Comparison of ENCODE assay signal across 1 cellular context in genomic region chr14:23137221-23138172, GRCh38.
TF ChIP-seq lines count a peak whose summit lies in the region.

No MANE protein-coding gene starts in this region.

TF ChIP-seq in HepG2, 621 proteins besides CTCF, POLR2A, EP300 and RAD21:
- TF ChIP-seq ZBTB7B (CRISPR knock-in tag; IDR thresholded peaks at IDR 0.05) (0 out of 2 replicates have a peak, but pooled peaks have one; percentile 40), SALL2 (CRISPR knock-in tag; IDR thresholded peaks at IDR 0.05) (no peak), MED1 (CRISPR knock-in tag; IDR thresholded peaks at IDR 0.05) (no peak), ZSCAN30 (CRISPR knock-in tag; IDR thresholded peaks at IDR 0.05) (peak; percentile 26; the same call in 1 of the 2 replicates), GTF2F1 (IDR thresholded peaks at IDR 0.05; ENCODE audit: low read length) (no peak), ZNF274 (CRISPR knock-in tag; IDR thresholded peaks at IDR 0.05) (0 out of 2 replicates have a peak, but pooled peaks have one; percentile 19), ZBTB26 (CRISPR knock-in tag; IDR thresholded peaks at IDR 0.05; ENCODE audit: borderline replicate concordance) (0 out of 2 replicates have a peak, but pooled peaks have one; percentile 15), BHLHE40 (IDR thresholded peaks at IDR 0.05; ENCODE audit: low read length) (0 out of 2 replicates have a peak, but pooled peaks have one; percentile 8), ZNF234 (CRISPR knock-in tag; conservative IDR thresholded peaks at IDR 0.05) (no peak), ZNF512B (CRISPR knock-in tag; IDR thresholded peaks at IDR 0.05; ENCODE audit: borderline replicate concordance) (no peak), MXI1 (IDR thresholded peaks at IDR 0.05; ENCODE audit: borderline replicate concordance, low read depth, low read length) (0 out of 3 replicates have a peak, but pooled peaks have one; percentile 8), ARNTL (CRISPR knock-in tag; IDR thresholded peaks at IDR 0.05) (no peak), ARHGAP35 (CRISPR knock-in tag; IDR thresholded peaks at IDR 0.05; ENCODE audit: borderline replicate concordance) (no peak), CAMTA2 (CRISPR knock-in tag; IDR thresholded peaks at IDR 0.05; ENCODE audit: borderline replicate concordance) (no peak; the same call in 1 of the 2 replicates), RBM39 (IDR thresholded peaks at IDR 0.05; ENCODE audit: low read depth, low read length, poor library complexity, severe bottlenecking) (peak; percentile 24), ZBTB34 (CRISPR knock-in tag; IDR thresholded peaks at IDR 0.05) (0 out of 2 replicates have a peak, but pooled peaks have one; percentile 36), FOXP1 (IDR thresholded peaks at IDR 0.05) (no peak), FOXP1 (CRISPR knock-in tag; IDR thresholded peaks at IDR 0.05) (no peak), SALL1 (CRISPR knock-in tag; IDR thresholded peaks at IDR 0.05) (peak; percentile 18; the same call in 1 of the 2 replicates), ZNF891 (CRISPR knock-in tag; IDR thresholded peaks at IDR 0.05) (0 out of 2 replicates have a peak, but pooled peaks have one; percentile 47), ZNF446 (CRISPR knock-in tag; IDR thresholded peaks at IDR 0.05) (0 out of 2 replicates have a peak, but pooled peaks have one; percentile 16), PHF21A (CRISPR knock-in tag; IDR thresholded peaks at IDR 0.05) (no peak), YEATS2 (CRISPR knock-in tag; IDR thresholded peaks at IDR 0.05; ENCODE audit: borderline replicate concordance) (no peak), ZNF333 (CRISPR knock-in tag; IDR thresholded peaks at IDR 0.05; ENCODE audit: borderline replicate concordance) (0 out of 2 replicates have a peak, but pooled peaks have one; percentile 39), ZNF282 (IDR thresholded peaks at IDR 0.05; ENCODE audit: partially characterized antibody) (no peak), HNF4A (CRISPR knock-in tag; IDR thresholded peaks at IDR 0.05) (no peak), ZNF235 (CRISPR knock-in tag; IDR thresholded peaks at IDR 0.05; ENCODE audit: borderline replicate concordance) (no peak), KDM5A (IDR thresholded peaks at IDR 0.05; ENCODE audit: borderline replicate concordance, low read length) (no peak), ZNF280B (CRISPR knock-in tag; IDR thresholded peaks at IDR 0.05; ENCODE audit: borderline replicate concordance) (peak; percentile 37; the same call in 1 of the 2 replicates), ZNF710 (CRISPR knock-in tag; IDR thresholded peaks at IDR 0.05; ENCODE audit: borderline replicate concordance) (0 out of 2 replicates have a peak, but pooled peaks have one; percentile 31), ZNF660 (CRISPR knock-in tag; IDR thresholded peaks at IDR 0.05; ENCODE audit: borderline replicate concordance, low read depth) (no peak), SYNCRIP (IDR thresholded peaks at IDR 0.05; ENCODE audit: insufficient read depth, low read depth, low read length) (no peak), PAXIP1 (CRISPR knock-in tag; conservative IDR thresholded peaks at IDR 0.05) (no peak), RXRA (CRISPR knock-in tag; IDR thresholded peaks at IDR 0.05) (no peak), SMC3 (IDR thresholded peaks at IDR 0.05; ENCODE audit: low read length) (no peak), ZNF768 (CRISPR knock-in tag; IDR thresholded peaks at IDR 0.05) (peak; percentile 17; the same call in 1 of the 2 replicates)
